In genomic region chr13:85108356-85108755, GRCh38 we compare ENCODE assay signal across 26 cellular contexts.
DNase-seq lines count a peak whose midpoint lies in the region; ATAC-seq, FAIRE-seq and TF ChIP-seq lines count a peak whose summit lies in the region.
"Had no signal": no experiment of that assay in that cellular context is flagged by ENCODE, and none has a peak within 500 bp of the region (broad histone marks: within the 10 kb centered on the region; RNA-seq: fewer than 3 reads in every experiment).

No MANE protein-coding gene starts in this region.

- in situ Hi-C loops in IMR-90 (cut with MboI; ENCODE audit: low sequenced_read_pairs), result no loop called here

- H3K23ac ChIP-seq in IMR-90 (ENCODE audit: low read depth, low read length), result no peak overlapping the region

- FAIRE-seq in kidney (lab: Jason Lieb, UNC) (no peak), GM19239 (lab: Jason Lieb, UNC) (no peak)
- FAIRE-seq: D721Med, GM12892, islet of Langerhans had no signal

- H3K18ac ChIP-seq in IMR-90 (ENCODE audit: low read depth, low read length), result no peak overlapping the region

- no peak overlapping the region for H3K4me3 ChIP-seq in IMR-90 (ENCODE audit: insufficient read depth, low read depth, low read length)
- no peak overlapping the region for H3K4me3 ChIP-seq in kidney (ENCODE audit: low read length in 2 of 2)
- H3K4me3 ChIP-seq: BLaER1 treated with 17β-estradiol and CSF1 and Interleukin-3, amounts not matched to agents 10 nM and 100 nM; dorsolateral prefrontal cortex; lower lobe of right lung had no signal

- H3K27me3 ChIP-seq in IMR-90 (ENCODE audit: control insufficient read depth, insufficient read depth, low read length), result no peaks in the 10 kb centered on the region
- H3K27me3 ChIP-seq: BLaER1 treated with 17β-estradiol and CSF1 and Interleukin-3, amounts not matched to agents 10 nM and 100 nM; dorsolateral prefrontal cortex had no signal

- H3K9me3 ChIP-seq in IMR-90 (ENCODE audit: control insufficient read depth, insufficient read depth, low read length) (no peaks in the 10 kb centered on the region), kidney (ENCODE audit: control insufficient read depth in 1 of 2, low read length in 2 of 2) (peaks cover 0 to 3% of the 10 kb centered on the region in 2 donors)
- H3K9me3 ChIP-seq: BLaER1 treated with 17β-estradiol and CSF1 and Interleukin-3, amounts not matched to agents 10 nM and 100 nM; lower lobe of right lung had no signal

- no peak overlapping the region for H2AK9ac ChIP-seq in IMR-90 (replicated peaks; ENCODE audit: low read depth, low read length, poor library complexity)

- H3K9ac ChIP-seq in IMR-90 (ENCODE audit: low read depth, low read length) (no peak overlapping the region), kidney (ENCODE audit: low read length in 2 of 2) (no peak overlapping the region)
- H3K9ac ChIP-seq: BLaER1 treated with 17β-estradiol and CSF1 and Interleukin-3, amounts not matched to agents 10 nM and 100 nM had no signal

- no peak for TF ChIP-seq RAD21 in IMR-90 (IDR thresholded peaks at IDR 0.05; ENCODE audit: low read length)

- CTCF ChIA-PET in IMR-90 (lab: Yijun Ruan, JAX), result no interaction called here

- H3K27ac ChIP-seq in IMR-90 (ENCODE audit: insufficient read depth, low read length) (no peak overlapping the region), kidney (ENCODE audit: low read depth in 2 of 2, low read length in 2 of 2) (no peak overlapping the region)
- H3K27ac ChIP-seq: BLaER1 treated with 17β-estradiol and CSF1 and Interleukin-3, amounts not matched to agents 10 nM and 100 nM; dorsolateral prefrontal cortex; lower lobe of right lung; VCaP had no signal

- H3K9me1 ChIP-seq in IMR-90 (ENCODE audit: insufficient read depth, low read length), result no peaks in the 10 kb centered on the region

- POLR2A ChIA-PET in IMR-90 (lab: Charles Lee; ENCODE audit: unreplicated experiment), result no interaction called here

- H4K8ac ChIP-seq in IMR-90 (ENCODE audit: low read depth in 2 of 2, low read length in 2 of 2), result no peak overlapping the region

- TF ChIP-seq CTCF in IMR-90 (conservative IDR thresholded peaks at IDR 0.05; ENCODE audit: low read depth, low read length) (no peak), kidney (IDR thresholded peaks at IDR 0.05; ENCODE audit: borderline replicate concordance, extremely low read depth, insufficient read depth) (no peak)

- H4K5ac ChIP-seq in IMR-90 (ENCODE audit: low read depth, low read length), result no peak overlapping the region

- no peak for TF ChIP-seq POLR2A in IMR-90 (IDR thresholded peaks at IDR 0.05; ENCODE audit: low read depth, low read length)

- peak; percentile 64 for DNase-seq in COLO668 (lab: John Stamatoyannopoulos, UW; ENCODE audit: unreplicated experiment)
- no peak for DNase-seq in IMR-90
- DNase-seq in SHP77 treated with DMSO at 0.1 percent for 48 hours (lab: John Stamatoyannopoulos, UW), result peak; percentile 60
- DNase-seq in kidney, result peak; percentile 36
- no peak for DNase-seq in hippocampal formation (lab: John Stamatoyannopoulos, UW)
- DNase-seq in D341Med (ENCODE audit: low spot score), result no peak
- DNase-seq in mucosa of gallbladder (ENCODE audit: low spot score), result no peak
- no peak for DNase-seq in GM19239 (ENCODE audit: insufficient read length, low spot score)
- DNase-seq: ACHN; activated CD4-positive, alpha-beta T cell treated with anti-CD3 and anti-CD28 coated beads, Interleukin-2, amount 50 U/mL, for 4 hours; activated gamma-delta T cell treated with Interleukin-2 at 50 U/mL for 16 hours; dorsolateral prefrontal cortex; foreskin melanocyte; hypothalamus; KBM-7; lower lobe of right lung; MV-4-11; NCI-H2081 treated with DMSO at 0.1 percent for 48 hours; stimulated activated CD8-positive, alpha-beta memory T cell treated with anti-CD3 and anti-CD28 coated beads, Interleukin-4, amount 100 ng/mL, for 48 hours; T-helper 17 cell had no signal

- ATAC-seq in IMR-90 (ENCODE audit: low read depth), result no peak
- ATAC-seq: lower lobe of right lung, right cardiac atrium, T-helper 17 cell had no signal

- H2BK5ac ChIP-seq in IMR-90 (ENCODE audit: low read depth, low read length, poor library complexity, severe bottlenecking), result no peak overlapping the region

- no peak overlapping the region for H2BK120ac ChIP-seq in IMR-90 (ENCODE audit: low read depth, low read length)

- intact Hi-C loops in IMR-90 (cut with micrococcal nuclease), result no loop called here
- intact Hi-C loops in kidney (cut with DNase I), result no loop called here

- no peak overlapping the region for H4K91ac ChIP-seq in IMR-90 (ENCODE audit: insufficient read depth, low read depth, low read length)

- no peak overlapping the region for H2BK15ac ChIP-seq in IMR-90 (ENCODE audit: low read depth, low read length)

- no peak overlapping the region for H2BK20ac ChIP-seq in IMR-90 (ENCODE audit: low read depth, low read length)

- BruUV-seq in IMR-90 (replicated peaks; lab: Mats Ljungman, UMichigan), result no TSS peak

- WGBS in IMR-90 (ENCODE audit: extremely low coverage in 2 of 2, insufficient read length in 1 of 2), 2 experiments, result 20% methylated on average over 1 of the region's 3 CpGs; no CpG with 5 or more reads in 1 of the 2 experiments

- H2AFZ ChIP-seq in IMR-90 (replicated peaks; ENCODE audit: low read length, poor library complexity), result peak overlapping the region; percentile 33

- H3K4me2 ChIP-seq in IMR-90 (ENCODE audit: low read depth, low read length), result no peak overlapping the region
- H3K4me2 ChIP-seq: BLaER1 treated with 17β-estradiol and CSF1 and Interleukin-3, amounts not matched to agents 10 nM and 100 nM had no signal

- H3K36me3 ChIP-seq in IMR-90 (ENCODE audit: control insufficient read depth, insufficient read depth, low read length) (no peaks in the 10 kb centered on the region), kidney (ENCODE audit: control insufficient read depth in 1 of 2, insufficient read depth in 2 of 2, low read length in 2 of 2) (no peaks in the 10 kb centered on the region)
- H3K36me3 ChIP-seq: BLaER1 treated with 17β-estradiol and CSF1 and Interleukin-3, amounts not matched to agents 10 nM and 100 nM; lower lobe of right lung had no signal

- H3K79me1 ChIP-seq in IMR-90 (ENCODE audit: low read depth in 1 of 2, low read length in 2 of 2), result no peaks in the 10 kb centered on the region

- H2AK5ac ChIP-seq in IMR-90 (ENCODE audit: low read depth, low read length), result no peak overlapping the region

- no peak overlapping the region for H3K4ac ChIP-seq in IMR-90 (ENCODE audit: low read depth, low read length)

- H3K4me1 ChIP-seq in IMR-90 (ENCODE audit: control insufficient read depth, insufficient read depth, low read length) (no peaks in the 10 kb centered on the region), kidney (ENCODE audit: control insufficient read depth in 1 of 2, insufficient read depth in 1 of 2, low read depth in 1 of 2, low read length in 2 of 2) (no peaks in the 10 kb centered on the region)
- H3K4me1 ChIP-seq: BLaER1 treated with 17β-estradiol and CSF1 and Interleukin-3, amounts not matched to agents 10 nM and 100 nM; lower lobe of right lung had no signal

- no peaks in the 10 kb centered on the region for H4K20me1 ChIP-seq in IMR-90 (ENCODE audit: insufficient read depth, low read length)
- H4K20me1 ChIP-seq: BLaER1 treated with 17β-estradiol and CSF1 and Interleukin-3, amounts not matched to agents 10 nM and 100 nM had no signal

- dilution Hi-C loops in IMR-90 (cut with HindIII; ENCODE audit: low sequenced_read_pairs, unreplicated experiment), result no loop called here

- no peak overlapping the region for H3K56ac ChIP-seq in IMR-90 (ENCODE audit: extremely low read depth, insufficient read depth, low read length)

- no peak overlapping the region for H3K14ac ChIP-seq in IMR-90 (replicated peaks; ENCODE audit: low read depth, low read length)

TF ChIP-seq in IMR-90, 13 proteins besides CTCF, POLR2A, EP300 and RAD21:
- no peak for TF ChIP-seq ELK1 (IDR thresholded peaks at IDR 0.05; ENCODE audit: borderline replicate concordance, low read depth, low read length)

Comparison
In these comparisons a context has a peak if more than half of its experiments do, and no peak if none do; other contexts are left out.
1. DNase-seq: peak in COLO668 (single experiment), SHP77 treated with DMSO at 0.1 percent for 48 hours (single experiment) and kidney (single experiment); none in IMR-90 (single experiment), hippocampal formation (0 of 2), D341Med (single experiment), mucosa of gallbladder (single experiment) and GM19239 (single experiment).